ENCODE assay signal across 8 cellular contexts in genomic region chr1:204127597-204128242, GRCh38. TPM values are rescaled to one million over a fixed set of nuclear protein-coding genes. Genes with fewer than 3 reads are reported as not detected.
DNase-seq lines count a peak whose midpoint lies in the region; ATAC-seq, FAIRE-seq and TF ChIP-seq lines count a peak whose summit lies in the region.

No MANE protein-coding gene starts in this region.

- no peak overlapping the region for H3K4me3 Mint-ChIP-seq in Caco-2 (ENCODE audit: unreplicated experiment)
- no peak overlapping the region for H3K4me3 Mint-ChIP-seq in stimulated activated naive CD8-positive, alpha-beta T cell treated with anti-CD3 and anti-CD28 coated beads, Interleukin-15, amount 100 ng/mL, for 72 hours
- H3K4me3 Mint-ChIP-seq in stimulated activated memory B cell treated with anti-CD40 and anti-IgM and Interleukin-4, amounts not matched to agents 10 μg/mL and 1 μg/mL and 100 μg/mL, for 72 hours: no peak overlapping the region

- CTCF ChIA-PET in Caco-2 (lab: Charles Lee): interaction anchor here (0.6 to 4.0 kb wide), 12 partner anchors 10 to 268 kb away, joined by 3 to 60 read pairs (median 6); partner anchors contain the start of genes SNRPE and SOX13

- H3K4me1 ChIP-seq in Caco-2: peaks cover 5% of the 10 kb centered on the region; the same call in 1 of the 2 replicates

- H3K36me3 ChIP-seq in Caco-2 (ENCODE audit: control insufficient read depth, insufficient read depth, low read length): peaks cover 2% of the 10 kb centered on the region; the same call in 1 of the 2 replicates
- peaks cover 6% of the 10 kb centered on the region for H3K36me3 ChIP-seq in brain microvascular endothelial cell (replicated peaks)

- H3K9me3 ChIP-seq in Caco-2: no peaks in the 10 kb centered on the region

- H3K4me1 Mint-ChIP-seq in Caco-2 (ENCODE audit: low read depth, unreplicated experiment): peaks cover 19% of the 10 kb centered on the region
- H3K4me1 Mint-ChIP-seq in stimulated activated naive CD8-positive, alpha-beta T cell treated with anti-CD3 and anti-CD28 coated beads, Interleukin-15, amount 100 ng/mL, for 72 hours: peaks cover 20% of the 10 kb centered on the region
- peaks cover 16% of the 10 kb centered on the region for H3K4me1 Mint-ChIP-seq in stimulated activated memory B cell treated with anti-CD40 and anti-IgM and Interleukin-4, amounts not matched to agents 10 μg/mL and 1 μg/mL and 100 μg/mL, for 72 hours

- no peaks in the 10 kb centered on the region for H3K27me3 Mint-ChIP-seq in Caco-2 (ENCODE audit: insufficient read depth, unreplicated experiment)
- no peaks in the 10 kb centered on the region for H3K27me3 Mint-ChIP-seq in stimulated activated naive CD8-positive, alpha-beta T cell treated with anti-CD3 and anti-CD28 coated beads, Interleukin-15, amount 100 ng/mL, for 72 hours
- H3K27me3 Mint-ChIP-seq in stimulated activated memory B cell treated with anti-CD40 and anti-IgM and Interleukin-4, amounts not matched to agents 10 μg/mL and 1 μg/mL and 100 μg/mL, for 72 hours: peaks cover 45% of the 10 kb centered on the region

- no TSS peak for BruUV-seq in Caco-2 (replicated peaks; lab: Mats Ljungman, UMichigan)

- peaks cover 36% of the 10 kb centered on the region for H3K36me3 Mint-ChIP-seq in Caco-2 (ENCODE audit: insufficient read depth, unreplicated experiment)
- no peaks in the 10 kb centered on the region for H3K36me3 Mint-ChIP-seq in stimulated activated memory B cell treated with anti-CD40 and anti-IgM and Interleukin-4, amounts not matched to agents 10 μg/mL and 1 μg/mL and 100 μg/mL, for 72 hours

- H3K27ac Mint-ChIP-seq in Caco-2 (ENCODE audit: unreplicated experiment): no peak overlapping the region
- H3K27ac Mint-ChIP-seq in stimulated activated naive CD8-positive, alpha-beta T cell treated with anti-CD3 and anti-CD28 coated beads, Interleukin-15, amount 100 ng/mL, for 72 hours: peak overlapping the region in 1 of 2 donors; percentile 57
- no peak overlapping the region for H3K27ac Mint-ChIP-seq in stimulated activated memory B cell treated with anti-CD40 and anti-IgM and Interleukin-4, amounts not matched to agents 10 μg/mL and 1 μg/mL and 100 μg/mL, for 72 hours

- H3K4me3 ChIP-seq in Caco-2 (ENCODE audit: low read depth, low read length) (no peak overlapping the region), brain microvascular endothelial cell (ENCODE audit: low read depth, low read length) (no peak overlapping the region)

- intact Hi-C loops in Caco-2 (cut with micrococcal nuclease; ENCODE audit: unreplicated experiment): loop anchor here (1.0 to 10.0 kb wide), 3 partner anchors 53 to 256 kb away; no protein-coding TSS in a partner anchor

- no peaks in the 10 kb centered on the region for H3K9me3 Mint-ChIP-seq in Caco-2 (ENCODE audit: unreplicated experiment)
- no peaks in the 10 kb centered on the region for H3K9me3 Mint-ChIP-seq in stimulated activated naive CD8-positive, alpha-beta T cell treated with anti-CD3 and anti-CD28 coated beads, Interleukin-15, amount 100 ng/mL, for 72 hours
- H3K9me3 Mint-ChIP-seq in stimulated activated memory B cell treated with anti-CD40 and anti-IgM and Interleukin-4, amounts not matched to agents 10 μg/mL and 1 μg/mL and 100 μg/mL, for 72 hours: no peaks in the 10 kb centered on the region

- POLR2A ChIA-PET in Caco-2 (lab: Charles Lee): no interaction called here

- no peak overlapping the region for H3K27ac ChIP-seq in brain microvascular endothelial cell

- FAIRE-seq in islet of Langerhans (lab: Jason Lieb, UNC): peak; percentile 55

- peak; percentile 40 for ATAC-seq in stimulated activated naive CD8-positive, alpha-beta T cell treated with anti-CD3 and anti-CD28 coated beads, Interleukin-15, amount 100 ng/mL, for 72 hours
- no peak for ATAC-seq in GM18907 (IDR thresholded peaks at IDR 0.05; ENCODE audit: unreplicated experiment)
- no peak for ATAC-seq in stimulated activated memory B cell treated with anti-CD40 and anti-IgM and Interleukin-4, amounts not matched to agents 10 μg/mL and 1 μg/mL and 100 μg/mL, for 72 hours

- in situ Hi-C loops in brain microvascular endothelial cell (cut with HindIII; ENCODE audit: low pct_ligation_motif_present, low sequenced_read_pairs): loop anchor here (25.0 kb wide), 1 partner anchor 265 kb away; the partner anchor contains the start of gene SNRPE

- DNase-seq in Caco-2: peak in 1 of 2 experiments; percentile 77
- DNase-seq in HS-27A (ENCODE audit: low read depth): peak; percentile 48
- DNase-seq in NCI-H748 treated with DMSO at 0.1 percent for 48 hours (lab: John Stamatoyannopoulos, UW): peak; percentile 18
- DNase-seq in brain microvascular endothelial cell: peak; percentile 69
- DNase-seq in stimulated activated naive CD8-positive, alpha-beta T cell treated with anti-CD3 and anti-CD28 coated beads, Interleukin-15, amount 100 ng/mL, for 72 hours: peak in 1 of 2 donors; percentile 36

- no peaks in the 10 kb centered on the region for H3K27me3 ChIP-seq in Caco-2 (replicated peaks; ENCODE audit: control insufficient read depth, insufficient read depth, low read length)
- H3K27me3 ChIP-seq in brain microvascular endothelial cell (replicated peaks): no peaks in the 10 kb centered on the region

- TF ChIP-seq CTCF in Caco-2 (IDR thresholded peaks at IDR 0.05; ENCODE audit: insufficient read depth in 1 of 2, low read depth in 1 of 2, low read length in 1 of 2, severe bottlenecking in 1 of 2, unreplicated experiment in 1 of 2) (peak; percentile 94 to 96), brain microvascular endothelial cell (IDR thresholded peaks at IDR 0.05; ENCODE audit: low read depth, low read length, missing control alignments) (peak; percentile 99)

RNA-seq across cellular contexts. Expression of gene ETNK2, which starts 24.1 kb away (rescaled TPM):
- total RNA-seq in Caco-2 (2022): 16.2 and 21.9 TPM in 2 replicates

RNA-seq across cellular contexts. Expression of gene REN, which starts 38.4 kb away (rescaled TPM):
- total RNA-seq in Caco-2 (2022): not detected in 2 replicates

RNA-seq across cellular contexts. Expression of gene SOX13, which starts 54.8 kb away (rescaled TPM):
- 31.5 and 34.5 TPM in 2 replicates for total RNA-seq in Caco-2 (2022)
